In genomic region chr13:80342541-80343371, GRCh38 we compare ENCODE assay signal across 1 cellular context.
TF ChIP-seq lines count a peak whose summit lies in the region.

No MANE protein-coding gene starts in this region.

TF ChIP-seq in K562, 482 proteins besides CTCF, POLR2A, EP300 and RAD21 (continued from another document):
- TF ChIP-seq SFPQ (IDR thresholded peaks at IDR 0.05; ENCODE audit: low read depth, low read length) (no peak), FOXJ3 (CRISPR knock-in tag; IDR thresholded peaks at IDR 0.05) (no peak), ETS1 (conservative IDR thresholded peaks at IDR 0.05; ENCODE audit: control insufficient read depth, low read depth, low read length) (0 out of 2 replicates have a peak, but pooled peaks have one; percentile 10)
